Comparison of ENCODE assay signal across 1 cellular context in the genomic region with DNA sequence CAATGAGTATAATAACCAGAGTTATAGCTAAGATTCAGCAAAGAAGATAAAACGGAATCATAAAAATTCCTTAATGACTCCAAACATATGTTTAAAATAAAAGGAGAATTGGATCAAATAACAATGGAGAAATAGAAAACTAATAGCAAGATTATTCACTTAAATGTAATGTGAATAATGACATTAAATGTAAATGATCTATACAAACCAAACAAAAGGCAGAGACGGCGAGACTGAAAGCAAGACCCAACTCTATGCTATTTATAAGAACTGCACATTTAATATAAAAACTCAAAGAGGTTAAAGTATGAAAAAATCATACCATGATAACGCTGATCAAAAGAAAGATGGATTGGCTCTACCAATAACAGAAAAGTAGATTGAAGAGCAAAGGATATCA.
TF ChIP-seq lines count a peak whose summit lies in the region.

No MANE protein-coding gene starts in this region.

TF ChIP-seq in K562, 482 proteins besides CTCF, POLR2A, EP300 and RAD21:
- TF ChIP-seq ZNF354B (CRISPR knock-in tag; IDR thresholded peaks at IDR 0.05) (0 out of 2 replicates have a peak, but pooled peaks have one; percentile 34), ZNF507 (tag; conservative IDR thresholded peaks at IDR 0.05) (peak; percentile 91), MTA1 (IDR thresholded peaks at IDR 0.05; ENCODE audit: borderline replicate concordance) (no peak)
